In genomic region chr1:171661076-171661650, GRCh38 we compare ENCODE assay signal across 2 cellular contexts.
TF ChIP-seq lines count a peak whose summit lies in the region.

No MANE protein-coding gene starts in this region.

TF ChIP-seq in GM23338, 12 proteins besides CTCF, POLR2A, EP300 and RAD21:
- no peak for TF ChIP-seq CREB1 (CRISPR knock-in tag; IDR thresholded peaks at IDR 0.05; ENCODE audit: low read depth)
- TF ChIP-seq POLR2AphosphoS5 (IDR thresholded peaks at IDR 0.05; ENCODE audit: low read depth): no peak
- TF ChIP-seq ZNF331 (CRISPR knock-in tag; IDR thresholded peaks at IDR 0.05; ENCODE audit: low read depth): no peak
- no peak for TF ChIP-seq JUNB (IDR thresholded peaks at IDR 0.05; ENCODE audit: unreplicated experiment)
- no peak for TF ChIP-seq ZNF114 (CRISPR knock-in tag; IDR thresholded peaks at IDR 0.05)
- no peak for TF ChIP-seq NANOG (IDR thresholded peaks at IDR 0.05; ENCODE audit: borderline replicate concordance)
- no peak for TF ChIP-seq ZNF462 (CRISPR knock-in tag; IDR thresholded peaks at IDR 0.05)
- TF ChIP-seq, protein P1, sequence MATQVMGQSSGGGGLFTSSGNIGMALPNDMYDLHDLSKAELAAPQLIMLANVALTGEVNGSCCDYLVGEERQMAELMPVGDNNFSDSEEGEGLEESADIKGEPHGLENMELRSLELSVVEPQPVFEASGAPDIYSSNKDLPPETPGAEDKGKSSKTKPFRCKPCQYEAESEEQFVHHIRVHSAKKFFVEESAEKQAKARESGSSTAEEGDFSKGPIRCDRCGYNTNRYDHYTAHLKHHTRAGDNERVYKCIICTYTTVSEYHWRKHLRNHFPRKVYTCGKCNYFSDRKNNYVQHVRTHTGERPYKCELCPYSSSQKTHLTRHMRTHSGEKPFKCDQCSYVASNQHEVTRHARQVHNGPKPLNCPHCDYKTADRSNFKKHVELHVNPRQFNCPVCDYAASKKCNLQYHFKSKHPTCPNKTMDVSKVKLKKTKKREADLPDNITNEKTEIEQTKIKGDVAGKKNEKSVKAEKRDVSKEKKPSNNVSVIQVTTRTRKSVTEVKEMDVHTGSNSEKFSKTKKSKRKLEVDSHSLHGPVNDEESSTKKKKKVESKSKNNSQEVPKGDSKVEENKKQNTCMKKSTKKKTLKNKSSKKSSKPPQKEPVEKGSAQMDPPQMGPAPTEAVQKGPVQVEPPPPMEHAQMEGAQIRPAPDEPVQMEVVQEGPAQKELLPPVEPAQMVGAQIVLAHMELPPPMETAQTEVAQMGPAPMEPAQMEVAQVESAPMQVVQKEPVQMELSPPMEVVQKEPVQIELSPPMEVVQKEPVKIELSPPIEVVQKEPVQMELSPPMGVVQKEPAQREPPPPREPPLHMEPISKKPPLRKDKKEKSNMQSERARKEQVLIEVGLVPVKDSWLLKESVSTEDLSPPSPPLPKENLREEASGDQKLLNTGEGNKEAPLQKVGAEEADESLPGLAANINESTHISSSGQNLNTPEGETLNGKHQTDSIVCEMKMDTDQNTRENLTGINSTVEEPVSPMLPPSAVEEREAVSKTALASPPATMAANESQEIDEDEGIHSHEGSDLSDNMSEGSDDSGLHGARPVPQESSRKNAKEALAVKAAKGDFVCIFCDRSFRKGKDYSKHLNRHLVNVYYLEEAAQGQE (IDR thresholded peaks at IDR 0.05; ENCODE audit: unreplicated experiment): no peak
- TF ChIP-seq, protein P2, sequence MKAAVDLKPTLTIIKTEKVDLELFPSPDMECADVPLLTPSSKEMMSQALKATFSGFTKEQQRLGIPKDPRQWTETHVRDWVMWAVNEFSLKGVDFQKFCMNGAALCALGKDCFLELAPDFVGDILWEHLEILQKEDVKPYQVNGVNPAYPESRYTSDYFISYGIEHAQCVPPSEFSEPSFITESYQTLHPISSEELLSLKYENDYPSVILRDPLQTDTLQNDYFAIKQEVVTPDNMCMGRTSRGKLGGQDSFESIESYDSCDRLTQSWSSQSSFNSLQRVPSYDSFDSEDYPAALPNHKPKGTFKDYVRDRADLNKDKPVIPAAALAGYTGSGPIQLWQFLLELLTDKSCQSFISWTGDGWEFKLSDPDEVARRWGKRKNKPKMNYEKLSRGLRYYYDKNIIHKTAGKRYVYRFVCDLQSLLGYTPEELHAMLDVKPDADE (IDR thresholded peaks at IDR 0.05): no peak
- TF ChIP-seq EZH2 (IDR thresholded peaks at IDR 0.05; ENCODE audit: low read depth, unreplicated experiment): no peak
- TF ChIP-seq EZH2phosphoT487 (IDR thresholded peaks at IDR 0.05; ENCODE audit: unreplicated experiment): no peak
- no peak for TF ChIP-seq STAT1 (IDR thresholded peaks at IDR 0.05; ENCODE audit: unreplicated experiment)

TF ChIP-seq in H1, 55 proteins besides CTCF, POLR2A, EP300 and RAD21:
- TF ChIP-seq YY1 (IDR thresholded peaks at IDR 0.05; ENCODE audit: low read depth, low read length): no peak
- TF ChIP-seq, protein P3, sequence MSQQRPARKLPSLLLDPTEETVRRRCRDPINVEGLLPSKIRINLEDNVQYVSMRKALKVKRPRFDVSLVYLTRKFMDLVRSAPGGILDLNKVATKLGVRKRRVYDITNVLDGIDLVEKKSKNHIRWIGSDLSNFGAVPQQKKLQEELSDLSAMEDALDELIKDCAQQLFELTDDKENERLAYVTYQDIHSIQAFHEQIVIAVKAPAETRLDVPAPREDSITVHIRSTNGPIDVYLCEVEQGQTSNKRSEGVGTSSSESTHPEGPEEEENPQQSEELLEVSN (IDR thresholded peaks at IDR 0.05): no peak
- no peak for TF ChIP-seq SIN3A (conservative IDR thresholded peaks at IDR 0.05 in 1 of 2, IDR thresholded peaks at IDR 0.05 in 1 of 2; ENCODE audit: low read depth in 1 of 2, low read length in 2 of 2)
- TF ChIP-seq RBBP5 (IDR thresholded peaks at IDR 0.05; ENCODE audit: borderline replicate concordance, low read depth, low read length): peak; percentile 62; the same call in 1 of the 2 replicates
- peak; percentile 49 for TF ChIP-seq ASH2L (IDR thresholded peaks at IDR 0.05; ENCODE audit: low read length)
